ENCODE assay signal across 8 cellular contexts in the genomic region with DNA sequence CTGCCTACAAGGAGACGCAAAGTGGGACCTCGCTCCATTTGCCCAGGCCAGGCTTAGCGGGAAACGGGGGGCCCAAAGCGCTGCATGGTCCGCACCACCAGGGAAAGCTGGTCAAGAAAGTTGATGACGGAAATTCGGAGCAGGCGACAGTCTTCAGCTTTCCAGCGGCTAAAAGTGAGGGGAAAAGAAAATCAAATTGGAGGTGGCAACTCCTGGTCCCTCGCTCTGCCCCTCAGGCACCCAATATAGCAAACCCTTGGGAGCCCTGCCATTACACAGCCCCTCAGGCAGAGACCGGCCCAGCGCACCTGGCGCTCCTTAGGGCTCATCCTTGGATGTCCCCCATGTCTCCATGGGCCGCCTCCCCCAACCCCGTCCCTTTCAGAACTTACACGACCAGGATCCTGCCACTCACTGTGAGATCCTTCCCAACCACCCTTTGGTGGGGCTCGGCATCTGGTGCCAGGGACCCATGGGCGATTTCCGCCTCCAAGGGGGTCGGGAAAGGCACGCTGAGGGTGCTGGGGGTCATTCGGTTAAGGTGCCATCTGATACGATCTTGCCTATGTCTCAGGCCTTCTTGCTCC. TPM values are rescaled to one million over a fixed set of nuclear protein-coding genes. Genes with fewer than 3 reads are reported as not detected.
DNase-seq lines count a peak whose midpoint lies in the region; ATAC-seq and TF ChIP-seq lines count a peak whose summit lies in the region.

No MANE protein-coding gene starts in this region.

- TF ChIP-seq CTCF in cardiac muscle cell (IDR thresholded peaks at IDR 0.05; ENCODE audit: low read depth, low read length), result no peak
- no peak for TF ChIP-seq CTCF in astrocyte of the spinal cord (IDR thresholded peaks at IDR 0.05; ENCODE audit: low read depth, low read length)
- no peak for TF ChIP-seq CTCF in vagina (IDR thresholded peaks at IDR 0.05)

- no peak for ATAC-seq in Right ventricle myocardium superior (ENCODE audit: poor library complexity)

- no peak overlapping the region for H2BK120ac ChIP-seq in mesenchymal stem cell (ENCODE audit: low read depth, low read length)

- no peaks in the 10 kb centered on the region for H3K4me1 ChIP-seq in cardiac muscle cell (ENCODE audit: low read depth)
- peaks cover 17% of the 10 kb centered on the region for H3K4me1 ChIP-seq in mesenchymal stem cell (ENCODE audit: control insufficient read depth, insufficient read depth, low read depth, low read length)
- peaks cover 5% of the 10 kb centered on the region for H3K4me1 ChIP-seq in vagina

- in situ Hi-C loops in astrocyte of the spinal cord (cut with HindIII; ENCODE audit: low sequenced_read_pairs), result no loop called here

- H2BK5ac ChIP-seq in mesenchymal stem cell (ENCODE audit: low read depth, low read length, poor library complexity, severe bottlenecking), result no peak overlapping the region

- H3K14ac ChIP-seq in mesenchymal stem cell (ENCODE audit: low read length in 2 of 2), result peak overlapping the region in 1 of 2 experiments; percentile 32

- no peak for DNase-seq in cardiac muscle cell (ENCODE audit: low read depth in 1 of 2, low spot score in 1 of 2)
- DNase-seq in Right ventricle myocardium superior, result no peak
- DNase-seq in astrocyte of the spinal cord (ENCODE audit: low read depth, low spot score), result no peak
- no peak for DNase-seq in mesenchymal stem cell
- DNase-seq in vagina (ENCODE audit: extremely low spot score in 2 of 2), result no peak
- DNase-seq in NCI-H128 (lab: John Stamatoyannopoulos, UW; ENCODE audit: unreplicated experiment), result no peak
- DNase-seq in stimulated activated CD4-positive, alpha-beta T cell treated with anti-CD3 and anti-CD28 coated beads, Interleukin-2, amount 100 ng/mL, for 24 hours, result no peak
- no peak for DNase-seq in activated gamma-delta T cell (lab: John Stamatoyannopoulos, UW)

- H3K4me3 ChIP-seq in cardiac muscle cell (peak overlapping the region; percentile 47), astrocyte of the spinal cord (ENCODE audit: low read depth, low read length) (peak overlapping the region; percentile 51), mesenchymal stem cell (ENCODE audit: insufficient read depth in 1 of 2, low read depth in 1 of 2, low read length in 2 of 2) (peak overlapping the region; percentile 52 to 80), vagina (peak overlapping the region; percentile 49 to 52)

- H2BK12ac ChIP-seq in mesenchymal stem cell (ENCODE audit: low read length in 2 of 2), result no peak overlapping the region

- peak overlapping the region in 1 of 2 experiments; percentile 87 for H3K4ac ChIP-seq in mesenchymal stem cell (ENCODE audit: low read depth in 1 of 2, low read length in 2 of 2)

- H4K8ac ChIP-seq in mesenchymal stem cell (ENCODE audit: low read length), result no peak overlapping the region

- H3K9ac ChIP-seq in mesenchymal stem cell (ENCODE audit: low read length), result peak overlapping the region; percentile 88

- H2AK5ac ChIP-seq in mesenchymal stem cell (ENCODE audit: low read length, severe bottlenecking), result no peak overlapping the region

- peak overlapping the region; percentile 39 for H4K91ac ChIP-seq in mesenchymal stem cell (ENCODE audit: low read length)

- peak overlapping the region; percentile 28 to 33 for H3K18ac ChIP-seq in mesenchymal stem cell (ENCODE audit: low read depth in 1 of 2, low read length in 2 of 2)

- H3K9me3 ChIP-seq in cardiac muscle cell (ENCODE audit: low read depth) (no peaks in the 10 kb centered on the region), mesenchymal stem cell (ENCODE audit: control insufficient read depth, low read length) (no peaks in the 10 kb centered on the region), vagina (no peaks in the 10 kb centered on the region)

- no peak overlapping the region for H3K23ac ChIP-seq in mesenchymal stem cell (ENCODE audit: low read length in 2 of 2)

- intact Hi-C loops in Right ventricle myocardium superior (cut with DNase I), result no loop called here
- intact Hi-C loops in vagina (cut with DNase I), result loop anchor here (5.0 kb wide), 1 partner anchor 39 kb away; a partner anchor contains a TSS

- 74% methylated on average over 18 of the region's 24 CpGs for WGBS in mesenchymal stem cell

- H3K27ac ChIP-seq in cardiac muscle cell (peak overlapping the region; percentile 78), mesenchymal stem cell (ENCODE audit: low read length, poor library complexity, severe bottlenecking) (no peak overlapping the region), vagina (peak overlapping the region; percentile 72)

- H3K27me3 ChIP-seq in cardiac muscle cell (no peaks in the 10 kb centered on the region), mesenchymal stem cell (ENCODE audit: control insufficient read depth in 1 of 2, insufficient read depth in 1 of 2, low read length in 2 of 2) (peaks cover 0 to 12% of the 10 kb centered on the region in 2 experiments), vagina (no peaks in the 10 kb centered on the region)

- H2BK15ac ChIP-seq in mesenchymal stem cell (ENCODE audit: low read depth, poor library complexity, severe bottlenecking), result no peak overlapping the region

- no peak for TF ChIP-seq POLR2A in vagina (IDR thresholded peaks at IDR 0.05)

- H3K79me1 ChIP-seq in mesenchymal stem cell (replicated peaks; ENCODE audit: low read length, poor library complexity, severe bottlenecking), result no peaks in the 10 kb centered on the region

- H3K4me2 ChIP-seq in mesenchymal stem cell (ENCODE audit: low read length, poor library complexity, severe bottlenecking), result peak overlapping the region; percentile 48

- H3K36me3 ChIP-seq in cardiac muscle cell (no peaks in the 10 kb centered on the region), mesenchymal stem cell (ENCODE audit: control insufficient read depth in 1 of 2, insufficient read depth in 2 of 2, low read depth in 1 of 2, low read length in 2 of 2) (peaks cover 7 to 12% of the 10 kb centered on the region in 2 experiments), vagina (no peaks in the 10 kb centered on the region)

- no peak overlapping the region for H2AFZ ChIP-seq in mesenchymal stem cell (ENCODE audit: low read depth, low read length)

RNA-seq across cellular contexts. Expression of a gene that starts 1.1 kb away (rescaled TPM):
- 71.2 and 82.7 TPM in 2 replicates for total RNA-seq in cardiac muscle cell
- 63.5 and 71.4 TPM in 2 replicates for polyA plus RNA-seq in cardiac muscle cell
- 18.0 TPM for total RNA-seq in Right ventricle myocardium superior
- polyA plus RNA-seq in mesenchymal stem cell (2013, experiment 1 of 2), result 22.7 TPM
- polyA plus RNA-seq in mesenchymal stem cell (2013, experiment 2 of 2), result 23.5 TPM
- total RNA-seq in vagina, result 27.7 TPM

RNA-seq across cellular contexts. Expression of a gene that starts 8.4 kb away (rescaled TPM):
- total RNA-seq in cardiac muscle cell (65.2 and 103 TPM in 2 replicates), Right ventricle myocardium superior (54.7 TPM), vagina (30.2 TPM)
- polyA plus RNA-seq in cardiac muscle cell, result 53.4 and 60.7 TPM in 2 replicates
- polyA plus RNA-seq in mesenchymal stem cell (2013, experiment 1 of 2), result 17.7 TPM
- polyA plus RNA-seq in mesenchymal stem cell (2013, experiment 2 of 2), result 18.3 TPM

RNA-seq across cellular contexts. Expression of a gene that starts 12.4 kb away (rescaled TPM):
- total RNA-seq in cardiac muscle cell, result 31.1 and 47.3 TPM in 2 replicates
- polyA plus RNA-seq in cardiac muscle cell, result 25.9 and 29.9 TPM in 2 replicates
- 11.1 TPM for total RNA-seq in Right ventricle myocardium superior
- 27.5 TPM for polyA plus RNA-seq in mesenchymal stem cell (2013, experiment 1 of 2)
- 27.3 TPM for polyA plus RNA-seq in mesenchymal stem cell (2013, experiment 2 of 2)
- 28.2 TPM for total RNA-seq in vagina

RNA-seq across cellular contexts. Expression of a gene that starts 19.9 kb away (rescaled TPM):
- total RNA-seq in cardiac muscle cell (13.6 and 13.7 TPM in 2 replicates), Right ventricle myocardium superior (15.0 TPM), vagina (20.1 TPM)
- polyA plus RNA-seq in cardiac muscle cell, result 23.3 and 27.4 TPM in 2 replicates
- polyA plus RNA-seq in mesenchymal stem cell (2013, experiment 1 of 2), result 50.5 TPM
- polyA plus RNA-seq in mesenchymal stem cell (2013, experiment 2 of 2), result 47.0 TPM

RNA-seq across cellular contexts. Expression of a gene that starts 34.0 kb away (rescaled TPM):
- total RNA-seq in cardiac muscle cell (81.8 and 86.1 TPM in 2 replicates), Right ventricle myocardium superior (45.6 TPM), vagina (33.6 TPM)
- polyA plus RNA-seq in cardiac muscle cell, result 133 and 147 TPM in 2 replicates
- 129 TPM for polyA plus RNA-seq in mesenchymal stem cell (2013, experiment 1 of 2)
- polyA plus RNA-seq in mesenchymal stem cell (2013, experiment 2 of 2), result 129 TPM
